Comparison of ENCODE assay signal across 10 cellular contexts in the genomic region with DNA sequence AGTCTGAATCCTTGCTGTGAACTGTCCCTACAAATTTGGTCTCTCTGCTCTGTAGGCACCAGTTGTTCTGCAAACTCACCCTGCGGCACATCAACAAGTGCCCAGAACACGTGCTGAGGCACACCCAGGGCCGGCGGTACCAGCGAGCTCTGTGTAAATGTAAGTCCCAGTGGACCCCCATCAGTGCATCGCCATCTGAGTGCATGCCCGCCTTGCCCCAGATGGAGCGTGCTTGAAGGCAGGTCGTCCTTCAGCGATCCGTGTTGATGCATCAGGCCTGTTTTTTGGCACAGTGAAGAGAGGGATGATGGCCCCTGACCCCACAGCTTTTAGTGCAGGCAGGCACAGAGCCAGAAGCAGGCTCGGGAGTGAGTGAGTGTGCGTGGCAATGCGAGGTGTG. TPM values are rescaled to one million over a fixed set of nuclear protein-coding genes. Genes with fewer than 3 reads are reported as not detected.
DNase-seq lines count a peak whose midpoint lies in the region; ATAC-seq and TF ChIP-seq lines count a peak whose summit lies in the region.
"Had no signal": no experiment of that assay in that cellular context is flagged by ENCODE, and none has a peak within 500 bp of the region (broad histone marks: within the 10 kb centered on the region; RNA-seq: fewer than 3 reads in every experiment).

No MANE protein-coding gene starts in this region.

- TF ChIP-seq POLR2A in breast epithelium (IDR thresholded peaks at IDR 0.05): no peak

- H3K4me3 ChIP-seq in breast epithelium: peak overlapping the region in 1 of 3 donors; percentile 89

- H3K4me1 ChIP-seq in breast epithelium: peaks cover 0 to 20% of the 10 kb centered on the region in 2 donors

- DNase-seq in MCF 10A (ENCODE audit: unreplicated experiment) (no peak), breast epithelium (ENCODE audit: low spot score in 2 of 2) (no peak), T-helper 17 cell (no peak), glutamatergic neuron (no peak), posterior vena cava (ENCODE audit: low spot score) (no peak), mucosa of gallbladder (ENCODE audit: low spot score) (no peak), SIG-M5 treated with dmso at 0.1 percent for 504 hours (lab: John Stamatoyannopoulos, UW; ENCODE audit: unreplicated experiment) (no peak)
- DNase-seq in stimulated activated naive CD8-positive, alpha-beta T cell treated with anti-CD3 and anti-CD28 coated beads, Interleukin-15, amount 100 ng/mL, for 72 hours: no peak
- DNase-seq: hypothalamus, NCI-H526 treated with DMSO at 0.1 percent for 48 hours had no signal

- H3K4me1 Mint-ChIP-seq in MCF 10A (ENCODE audit: insufficient read depth, unreplicated experiment) (peaks cover 18% of the 10 kb centered on the region), T-helper 17 cell (peaks cover 23% of the 10 kb centered on the region), glutamatergic neuron (ENCODE audit: low read depth, unreplicated experiment) (peaks cover 28% of the 10 kb centered on the region)
- H3K4me1 Mint-ChIP-seq in stimulated activated naive CD8-positive, alpha-beta T cell treated with anti-CD3 and anti-CD28 coated beads, Interleukin-15, amount 100 ng/mL, for 72 hours: peaks cover 79% of the 10 kb centered on the region

- no TSS peak for BruUV-seq in MCF 10A (replicated peaks; lab: Mats Ljungman, UMichigan)

- H3K9me3 Mint-ChIP-seq in MCF 10A (ENCODE audit: unreplicated experiment) (no peaks in the 10 kb centered on the region), glutamatergic neuron (ENCODE audit: unreplicated experiment) (peaks cover 2% of the 10 kb centered on the region)
- H3K9me3 Mint-ChIP-seq in stimulated activated naive CD8-positive, alpha-beta T cell treated with anti-CD3 and anti-CD28 coated beads, Interleukin-15, amount 100 ng/mL, for 72 hours: no peaks in the 10 kb centered on the region

- no peak for ATAC-seq in T-helper 17 cell
- ATAC-seq in stimulated activated naive CD8-positive, alpha-beta T cell treated with anti-CD3 and anti-CD28 coated beads, Interleukin-15, amount 100 ng/mL, for 72 hours: no peak

- no peaks in the 10 kb centered on the region for H3K27me3 Mint-ChIP-seq in MCF 10A (ENCODE audit: insufficient read depth, unreplicated experiment)
- no peaks in the 10 kb centered on the region for H3K27me3 Mint-ChIP-seq in T-helper 17 cell
- peaks cover 4% of the 10 kb centered on the region for H3K27me3 Mint-ChIP-seq in glutamatergic neuron (ENCODE audit: unreplicated experiment)
- H3K27me3 Mint-ChIP-seq in stimulated activated naive CD8-positive, alpha-beta T cell treated with anti-CD3 and anti-CD28 coated beads, Interleukin-15, amount 100 ng/mL, for 72 hours: no peaks in the 10 kb centered on the region

- H3K36me3 Mint-ChIP-seq in MCF 10A (ENCODE audit: insufficient read depth, unreplicated experiment) (peaks cover 53% of the 10 kb centered on the region), T-helper 17 cell (ENCODE audit: low read depth) (peaks cover 7% of the 10 kb centered on the region), glutamatergic neuron (ENCODE audit: unreplicated experiment) (no peaks in the 10 kb centered on the region)

- H3K4me3 Mint-ChIP-seq in MCF 10A (ENCODE audit: unreplicated experiment) (peak overlapping the region; percentile 78), T-helper 17 cell (peak overlapping the region; percentile 93), glutamatergic neuron (ENCODE audit: unreplicated experiment) (peak overlapping the region; percentile 75)
- peak overlapping the region; percentile 86 to 94 for H3K4me3 Mint-ChIP-seq in stimulated activated naive CD8-positive, alpha-beta T cell treated with anti-CD3 and anti-CD28 coated beads, Interleukin-15, amount 100 ng/mL, for 72 hours

- intact Hi-C loops in MCF 10A (cut with micrococcal nuclease) (no loop called here), breast epithelium (cut with DNase I; ENCODE audit: low total_unique reads) (loop anchor here (10.0 kb wide), 1 partner anchor 1983 kb away; no protein-coding TSS in a partner anchor), posterior vena cava (cut with DNase I) (no loop called here)

- H3K9me3 ChIP-seq in breast epithelium (no peaks in the 10 kb centered on the region), T-helper 17 cell (ENCODE audit: control insufficient read depth, low read length, poor library complexity, severe bottlenecking) (no peaks in the 10 kb centered on the region)

- H3K27ac Mint-ChIP-seq in MCF 10A (ENCODE audit: low read depth, unreplicated experiment) (no peak overlapping the region), T-helper 17 cell (peak overlapping the region; percentile 83), glutamatergic neuron (ENCODE audit: unreplicated experiment) (peak overlapping the region; percentile 26)
- peak overlapping the region in 1 of 2 donors; percentile 98 for H3K27ac Mint-ChIP-seq in stimulated activated naive CD8-positive, alpha-beta T cell treated with anti-CD3 and anti-CD28 coated beads, Interleukin-15, amount 100 ng/mL, for 72 hours

- no peaks in the 10 kb centered on the region for H3K27me3 ChIP-seq in breast epithelium

- H3K27ac ChIP-seq in breast epithelium: no peak overlapping the region

- POLR2A ChIA-PET in MCF 10A (lab: Yijun Ruan, JAX): interaction anchor here (0.7 to 4.2 kb wide), 6 partner anchors 10 to 619 kb away, joined by 3 to 65 read pairs (median 21); a partner anchor contains a TSS

- H3K36me3 ChIP-seq in breast epithelium: peaks cover 5% of the 10 kb centered on the region

- CTCF ChIA-PET in MCF 10A (lab: Yijun Ruan, JAX): interaction anchor here (0.6 to 1.0 kb wide), 4 partner anchors 9 to 105 kb away, joined by 3 to 4 read pairs (median 3); no protein-coding TSS in a partner anchor

- TF ChIP-seq CTCF in MCF 10A (IDR thresholded peaks at IDR 0.05; ENCODE audit: unreplicated experiment): no peak
- no peak for TF ChIP-seq CTCF in breast epithelium (IDR thresholded peaks at IDR 0.05)
- no peak for TF ChIP-seq CTCF in glutamatergic neuron (IDR thresholded peaks at IDR 0.05; ENCODE audit: partially characterized antibody, unreplicated experiment)

RNA-seq across cellular contexts. Expression of a gene that starts 1.3 kb away (rescaled TPM):
- total RNA-seq in MCF 10A (2022): 28.2 and 39.5 TPM in 2 replicates
- 10 to 100 TPM; 16.7 to 25.9 (median 25.2) TPM for total RNA-seq in breast epithelium
- 10 to 100 TPM; 14.1 to 16.0 TPM for total RNA-seq in T-helper 17 cell
- total RNA-seq in glutamatergic neuron (ENCODE audit: unreplicated experiment): 24.0 TPM
- total RNA-seq in posterior vena cava: 10 to 100 TPM; 11.8 to 12.0 TPM
- 19.5 TPM for total RNA-seq in mucosa of gallbladder

RNA-seq across cellular contexts. Expression of a gene that starts 1.4 kb away (rescaled TPM):
- total RNA-seq in MCF 10A (2022): 30.8 and 31.2 TPM in 2 replicates
- total RNA-seq in breast epithelium: 10 to 100 TPM; 45.9 to 61.4 (median 46.8) TPM
- 10 to 100 TPM; 34.9 to 46.9 TPM for total RNA-seq in T-helper 17 cell
- total RNA-seq in glutamatergic neuron (ENCODE audit: unreplicated experiment): 56.1 TPM
- 10 to 100 TPM; 27.7 to 30.2 TPM for total RNA-seq in posterior vena cava
- total RNA-seq in mucosa of gallbladder: 53.5 TPM

RNA-seq across cellular contexts. Expression of a gene that starts 9.6 kb away (rescaled TPM):
- 2,129 and 2,395 TPM in 2 replicates for total RNA-seq in MCF 10A (2022)
- total RNA-seq in breast epithelium: 1,000 to 10,000 TPM; 2,020 to 2,813 (median 2,212) TPM
- 1,000 to 10,000 TPM; 2,417 to 2,552 TPM for total RNA-seq in T-helper 17 cell
- 1,442 TPM for total RNA-seq in glutamatergic neuron (ENCODE audit: unreplicated experiment)
- total RNA-seq in posterior vena cava: 1,000 to 10,000 TPM; 1,252 to 1,287 TPM
- 1,477 TPM for total RNA-seq in mucosa of gallbladder

RNA-seq across cellular contexts. Expression of a gene that starts 9.7 kb away (rescaled TPM):
- total RNA-seq in MCF 10A (2022): 29.3 and 32.6 TPM in 2 replicates
- 10 to 100 TPM; 19.2 to 32.2 (median 31.1) TPM for total RNA-seq in breast epithelium
- total RNA-seq in T-helper 17 cell: 10 to 100 TPM; 23.4 to 23.6 TPM
- 35.7 TPM for total RNA-seq in glutamatergic neuron (ENCODE audit: unreplicated experiment)
- total RNA-seq in posterior vena cava: 10 to 100 TPM; 28.6 to 28.9 TPM
- total RNA-seq in mucosa of gallbladder: 28.7 TPM

RNA-seq across cellular contexts. Expression of a gene that starts 18.2 kb away (rescaled TPM):
- total RNA-seq in MCF 10A (2022) (198 and 226 TPM in 2 replicates), breast epithelium (100 to 1,000 TPM; 109 to 164 (median 133) TPM), T-helper 17 cell (100 to 1,000 TPM; 116 to 124 TPM), glutamatergic neuron (ENCODE audit: unreplicated experiment) (111 TPM), posterior vena cava (100 to 1,000 TPM; 130 TPM), mucosa of gallbladder (212 TPM)
